Comparison of ENCODE assay signal across 14 cellular contexts in the genomic region with DNA sequence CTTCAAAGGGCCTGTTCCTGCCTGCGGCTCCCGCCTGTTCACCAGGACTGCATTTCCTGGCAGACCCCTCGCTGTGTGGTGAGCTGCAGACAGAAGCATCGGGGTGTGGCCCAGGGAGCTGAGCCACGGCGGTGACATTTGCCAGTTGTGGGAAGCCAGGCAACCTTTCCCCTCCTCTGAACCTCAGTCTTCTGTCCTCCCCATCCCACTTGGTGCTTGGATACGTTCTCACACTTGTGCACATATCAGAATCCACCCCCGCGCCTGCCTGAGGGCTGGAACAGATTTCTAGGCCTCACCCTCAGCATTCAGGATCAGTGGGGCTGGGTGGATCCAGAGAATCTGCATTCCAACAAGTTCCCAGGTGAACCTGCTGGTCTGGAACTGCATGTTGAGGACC.
DNase-seq lines count a peak whose midpoint lies in the region; ATAC-seq, FAIRE-seq and TF ChIP-seq lines count a peak whose summit lies in the region.
"Had no signal": no experiment of that assay in that cellular context is flagged by ENCODE, and none has a peak within 500 bp of the region (broad histone marks: within the 10 kb centered on the region; RNA-seq: fewer than 3 reads in every experiment).

No MANE protein-coding gene starts in this region.

- in situ Hi-C loops in astrocyte of the spinal cord (cut with HindIII; ENCODE audit: low sequenced_read_pairs): no loop called here

- WGBS in esophagus muscularis mucosa: 83% methylated on average over 9 of the region's 9 CpGs
- 83 to 95% (median 89%) methylated on average over 9 of the region's 9 CpGs for WGBS in small intestine, 3 donors

- no peaks in the 10 kb centered on the region for H3K27me3 ChIP-seq in BLaER1 treated with 17β-estradiol and CSF1 and Interleukin-3, amounts not matched to agents 10 nM and 100 nM
- no peaks in the 10 kb centered on the region for H3K27me3 ChIP-seq in esophagus muscularis mucosa
- peaks cover 0 to 4% of the 10 kb centered on the region in 2 donors for H3K27me3 ChIP-seq in small intestine (ENCODE audit: control insufficient read depth in 2 of 2, insufficient read depth in 2 of 2, low read length in 2 of 2)
- no peaks in the 10 kb centered on the region for H3K27me3 ChIP-seq in upper lobe of right lung
- H3K27me3 ChIP-seq: dorsolateral prefrontal cortex had no signal

- no peak overlapping the region for H3K4me3 ChIP-seq in BLaER1 treated with 17β-estradiol and CSF1 and Interleukin-3, amounts not matched to agents 10 nM and 100 nM
- no peak overlapping the region for H3K4me3 ChIP-seq in astrocyte of the spinal cord (ENCODE audit: low read depth, low read length)
- H3K4me3 ChIP-seq in esophagus muscularis mucosa: no peak overlapping the region
- no peak overlapping the region for H3K4me3 ChIP-seq in small intestine (ENCODE audit: low read depth in 1 of 2, low read length in 2 of 2)
- no peak overlapping the region for H3K4me3 ChIP-seq in upper lobe of right lung
- H3K4me3 ChIP-seq: dorsolateral prefrontal cortex had no signal

- no peak for FAIRE-seq in small intestine (lab: Jason Lieb, UNC)

- peak; percentile 52 for ATAC-seq in left ventricle myocardium superior
- ATAC-seq in sciatic nerve: peak; percentile 24
- ATAC-seq in upper lobe of right lung: no peak

- no peak for TF ChIP-seq POLR2A in esophagus muscularis mucosa (IDR thresholded peaks at IDR 0.05; ENCODE audit: low read depth)

- H3K36me3 ChIP-seq in BLaER1 treated with 17β-estradiol and CSF1 and Interleukin-3, amounts not matched to agents 10 nM and 100 nM: peaks cover 0 to 63% (median 13%) of the 10 kb centered on the region in 11 experiments; a peak in 12 of 22 replicates
- H3K36me3 ChIP-seq in esophagus muscularis mucosa: peaks cover 24 to 98% (median 80%) of the 10 kb centered on the region in 4 donors
- peaks cover 0 to 2% of the 10 kb centered on the region in 2 donors for H3K36me3 ChIP-seq in small intestine (ENCODE audit: control insufficient read depth in 2 of 2, insufficient read depth in 2 of 2, low read length in 2 of 2)
- peaks cover 24% of the 10 kb centered on the region for H3K36me3 ChIP-seq in upper lobe of right lung

- TF ChIP-seq EP300 in esophagus muscularis mucosa (IDR thresholded peaks at IDR 0.05): no peak

- no peak for TF ChIP-seq CTCF in astrocyte of the spinal cord (IDR thresholded peaks at IDR 0.05; ENCODE audit: low read depth, low read length)
- no peak for TF ChIP-seq CTCF in esophagus muscularis mucosa (IDR thresholded peaks at IDR 0.05)
- no peak for TF ChIP-seq CTCF in upper lobe of right lung (IDR thresholded peaks at IDR 0.05)

- DNase-seq in astrocyte of the spinal cord (ENCODE audit: low read depth, low spot score): peak; percentile 17
- peak; percentile 61 for DNase-seq in left ventricle myocardium superior
- no peak for DNase-seq in sciatic nerve (ENCODE audit: low spot score)
- DNase-seq in esophagus muscularis mucosa (ENCODE audit: extremely low spot score): no peak
- no peak for DNase-seq in cerebellar nuclear complex (lab: John Stamatoyannopoulos, UW)
- no peak for DNase-seq in small intestine
- DNase-seq in upper lobe of right lung: no peak
- DNase-seq: activated gamma-delta T cell, DMS 273 treated with DMSO at 0.1 percent for 48 hours, dorsolateral prefrontal cortex, GOT3, NCI-H1092, NCI-H2171 had no signal

- peak overlapping the region; percentile 16 to 91 (median 80); a peak in 19 of 22 replicates for H3K4me2 ChIP-seq in BLaER1 treated with 17β-estradiol and CSF1 and Interleukin-3, amounts not matched to agents 10 nM and 100 nM

- H3K4me1 ChIP-seq in BLaER1 treated with 17β-estradiol and CSF1 and Interleukin-3, amounts not matched to agents 10 nM and 100 nM: peaks cover 31 to 67% (median 55%) of the 10 kb centered on the region in 10 experiments
- H3K4me1 ChIP-seq in esophagus muscularis mucosa (peaks cover 7 to 49% (median 40%) of the 10 kb centered on the region in 4 donors), small intestine (ENCODE audit: control insufficient read depth in 2 of 2, insufficient read depth in 1 of 2, low read depth in 1 of 2, low read length in 1 of 2) (no peaks in the 10 kb centered on the region), upper lobe of right lung (no peaks in the 10 kb centered on the region)

- intact Hi-C loops in left ventricle myocardium superior (cut with micrococcal nuclease): no loop called here
- intact Hi-C loops in sciatic nerve (cut with DNase I): no loop called here
- intact Hi-C loops in esophagus muscularis mucosa (cut with DNase I): no loop called here
- intact Hi-C loops in upper lobe of right lung (cut with DNase I): no loop called here

- peaks cover 0 to 5% (median 0%) of the 10 kb centered on the region in 11 experiments; a peak in 1 of 22 replicates for H3K9me3 ChIP-seq in BLaER1 treated with 17β-estradiol and CSF1 and Interleukin-3, amounts not matched to agents 10 nM and 100 nM (replicated peaks in 1 of 11)
- no peaks in the 10 kb centered on the region for H3K9me3 ChIP-seq in esophagus muscularis mucosa
- no peaks in the 10 kb centered on the region for H3K9me3 ChIP-seq in small intestine (ENCODE audit: control insufficient read depth, low read depth)
- no peaks in the 10 kb centered on the region for H3K9me3 ChIP-seq in upper lobe of right lung

- H3K9ac ChIP-seq in BLaER1 treated with 17β-estradiol and CSF1 and Interleukin-3, amounts not matched to agents 10 nM and 100 nM: 0 out of 22 replicates have a peak overlapping the region, but pooled peaks of 1 of the 11 experiments have one; percentile 20

- no peaks in the 10 kb centered on the region for H4K20me1 ChIP-seq in BLaER1 treated with 17β-estradiol and CSF1 and Interleukin-3, amounts not matched to agents 10 nM and 100 nM

- H3K27ac ChIP-seq in BLaER1 treated with 17β-estradiol and CSF1 and Interleukin-3, amounts not matched to agents 10 nM and 100 nM: no peak overlapping the region
- H3K27ac ChIP-seq in esophagus muscularis mucosa (replicated peaks in 1 of 4) (peak overlapping the region in 2 of 4 donors; percentile 18 to 47), small intestine (ENCODE audit: low read depth in 1 of 2, low read length in 1 of 2) (no peak overlapping the region), upper lobe of right lung (no peak overlapping the region)

Comparison
In these comparisons a context has a peak if more than half of its experiments do, and no peak if none do; other contexts are left out.
1. DNase-seq: peak in astrocyte of the spinal cord (single experiment) and left ventricle myocardium superior (single experiment); none in sciatic nerve (single experiment), esophagus muscularis mucosa (single experiment), cerebellar nuclear complex (0 of 2), small intestine (single experiment) and upper lobe of right lung (single experiment).